ENCODE assay signal across 16 cellular contexts in the genomic region with DNA sequence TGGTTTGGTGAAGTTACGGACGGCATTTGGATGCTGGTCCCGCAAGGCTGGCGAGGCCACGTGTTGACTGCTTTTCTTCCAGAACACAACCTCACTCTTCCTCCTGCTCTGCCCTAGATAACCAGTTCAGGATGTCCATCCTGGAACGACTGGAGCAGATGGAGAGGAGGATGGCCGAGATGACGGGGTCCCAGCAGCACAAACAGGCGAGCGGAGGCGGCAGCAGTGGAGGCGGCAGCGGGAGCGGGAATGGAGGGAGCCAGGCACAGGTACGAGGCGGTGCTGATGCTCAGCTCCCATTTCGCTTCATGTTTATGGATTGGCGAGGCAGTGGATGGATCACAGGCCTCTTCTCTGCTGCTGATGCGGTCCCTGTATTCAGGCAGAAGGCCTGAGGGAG. TPM values are rescaled to one million over a fixed set of nuclear protein-coding genes. Genes with fewer than 3 reads are reported as not detected.
DNase-seq lines count a peak whose midpoint lies in the region; ATAC-seq and TF ChIP-seq lines count a peak whose summit lies in the region.
"Had no signal": no experiment of that assay in that cellular context is flagged by ENCODE, and none has a peak within 500 bp of the region (broad histone marks: within the 10 kb centered on the region; RNA-seq: fewer than 3 reads in every experiment).

No MANE protein-coding gene starts in this region.

- no peak for TF ChIP-seq CTCF in CD14-positive monocyte (IDR thresholded peaks at IDR 0.05)

- ATAC-seq in HG02759 (IDR thresholded peaks at IDR 0.05; ENCODE audit: unreplicated experiment): no peak
- ATAC-seq: GM23338 had no signal

- peak overlapping the region; percentile 46 for H3K27ac ChIP-seq in angular gyrus (ENCODE audit: low read depth, low read length)

- H3K27ac Mint-ChIP-seq in CD14-positive monocyte: no peak overlapping the region
- H3K27ac Mint-ChIP-seq: GM23338, H9, HFFc6 had no signal

- H3K4me1 Mint-ChIP-seq in CD14-positive monocyte: peaks cover 25% of the 10 kb centered on the region

- DNase-seq in head of caudate nucleus (peak in 31 of 42 donors; percentile 9 to 69 (median 36)), occipital lobe (lab: John Stamatoyannopoulos, UW) (peak; percentile 32), CD14-positive monocyte (ENCODE audit: low spot score) (no peak), T-helper 1 cell (no peak)
- DNase-seq in activated effector memory CD4-positive, alpha-beta T cell treated with anti-CD3 and anti-CD28 coated beads, Interleukin-2, amount 50 U/mL, for 16 hours: no peak
- DNase-seq: Calu3; CD4-positive, alpha-beta memory T cell; COR-L47; DMS53; DMS79 treated with DMSO at 0.1 percent for 48 hours; GF-D8; H9; HFFc6 had no signal

- no peaks in the 10 kb centered on the region for H3K36me3 Mint-ChIP-seq in CD14-positive monocyte

- peaks cover 1 to 3% (median 1%) of the 10 kb centered on the region in 3 donors for H3K27me3 Mint-ChIP-seq in CD14-positive monocyte (ENCODE audit: low read depth in 3 of 3)

- intact Hi-C loops in head of caudate nucleus (cut with DNase I) (no loop called here), CD14-positive monocyte (cut with micrococcal nuclease) (no loop called here)

- no peak overlapping the region for H3K4me3 Mint-ChIP-seq in CD14-positive monocyte
- H3K4me3 Mint-ChIP-seq: CD4-positive, alpha-beta memory T cell; GM23338; H9; HFFc6 had no signal

- H3K9me3 Mint-ChIP-seq in CD14-positive monocyte: peaks cover 0 to 3% (median 0%) of the 10 kb centered on the region in 7 donors
- H3K9me3 Mint-ChIP-seq: GM23338, H9, HFFc6 had no signal

RNA-seq across cellular contexts. Expression of a gene that starts 38.8 kb away (rescaled TPM):
- total RNA-seq in occipital lobe: 39.5 TPM
- polyA plus RNA-seq in CD14-positive monocyte: 100 to 1,000 TPM; 138 to 149 TPM

RNA-seq across cellular contexts. Expression of a gene that starts 51.8 kb away (rescaled TPM):
- 3.3 TPM for total RNA-seq in occipital lobe
- 1 to 10 TPM in 1 of 2 donors, under 1 TPM in 1; 0.46 to 2.0 TPM for polyA plus RNA-seq in CD14-positive monocyte

Comparison
In these comparisons a context has a peak if more than half of its experiments do, and no peak if none do; other contexts are left out.
1. DNase-seq: peak in head of caudate nucleus (31 of 42) and occipital lobe (single experiment); none in CD14-positive monocyte (single experiment), activated effector memory CD4-positive, alpha-beta T cell treated with anti-CD3 and anti-CD28 coated beads, Interleukin-2, amount 50 U/mL, for 16 hours (single experiment) and T-helper 1 cell (0 of 5).